Comparison of ENCODE assay signal across 8 cellular contexts in the genomic region with DNA sequence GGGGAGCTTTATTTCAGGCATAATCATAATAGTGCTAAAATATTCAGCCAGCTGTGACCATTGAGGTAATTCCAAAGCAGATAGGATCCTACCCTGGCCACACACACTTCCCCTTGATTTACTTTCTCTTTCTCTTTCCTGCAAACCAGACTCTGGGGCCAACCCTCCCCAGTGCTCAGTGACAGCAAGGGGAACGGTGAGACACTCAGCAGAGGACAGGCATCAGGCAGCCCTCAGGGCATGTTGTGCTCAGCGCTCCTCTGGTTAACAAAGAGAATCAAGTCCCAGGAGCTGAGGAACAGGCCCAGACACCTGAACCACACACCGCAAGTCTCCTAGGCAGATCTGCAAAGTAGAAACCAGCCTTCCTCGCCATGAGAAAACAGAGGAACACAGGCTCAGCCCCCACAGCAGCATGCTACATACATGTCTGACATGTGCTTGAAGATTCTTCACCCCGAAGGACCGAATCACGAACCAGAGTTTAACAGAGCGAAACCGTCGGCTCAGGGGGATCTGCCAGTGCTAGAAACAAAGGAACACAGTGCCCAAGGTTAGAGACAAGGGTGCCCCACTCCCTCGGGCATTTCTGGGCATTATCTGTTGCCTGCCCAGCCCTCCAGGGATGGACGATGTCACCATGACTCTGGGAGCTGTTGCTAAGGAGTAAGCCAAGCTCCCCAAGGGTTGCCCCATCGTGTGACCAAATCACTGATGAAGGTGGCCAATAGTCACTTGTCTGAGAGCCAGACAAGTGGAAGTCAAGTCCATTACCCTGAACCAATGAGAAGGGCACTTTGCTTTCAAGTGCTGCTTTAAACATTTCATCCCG. TPM values are rescaled to one million over a fixed set of nuclear protein-coding genes. Genes with fewer than 3 reads are reported as not detected.
DNase-seq lines count a peak whose midpoint lies in the region; ATAC-seq and TF ChIP-seq lines count a peak whose summit lies in the region.

No MANE protein-coding gene starts in this region.

- H3K36me3 ChIP-seq in BE2C = no peaks in the 10 kb centered on the region

- no peak for TF ChIP-seq CTCF in BE2C (IDR thresholded peaks at IDR 0.05; ENCODE audit: low read depth, low read length)
- TF ChIP-seq CTCF in fibroblast of villous mesenchyme (IDR thresholded peaks at IDR 0.05; ENCODE audit: insufficient read depth, low read depth, low read length) = no peak

- H3K27me3 Mint-ChIP-seq in stimulated activated naive CD8-positive, alpha-beta T cell treated with anti-CD3 and anti-CD28 coated beads, Interleukin-15, amount 100 ng/mL, for 72 hours = peaks cover 6% of the 10 kb centered on the region

- peak; percentile 73 for DNase-seq in BE2C
- peak in 4 of 5 experiments; percentile 20 to 81 (median 32) for DNase-seq in T-helper 2 cell
- peak; percentile 54 for DNase-seq in fibroblast of villous mesenchyme (ENCODE audit: low read depth)
- DNase-seq in stimulated activated naive CD8-positive, alpha-beta T cell treated with anti-CD3 and anti-CD28 coated beads, Interleukin-15, amount 100 ng/mL, for 72 hours = peak; percentile 49 to 71
- no peak for DNase-seq in epidermal melanocyte (ENCODE audit: insufficient read length, low spot score)
- DNase-seq in NCI-H1694 treated with DMSO at 0.1 percent for 48 hours (lab: John Stamatoyannopoulos, UW) = no peak

- H3K4me1 Mint-ChIP-seq in stimulated activated naive CD8-positive, alpha-beta T cell treated with anti-CD3 and anti-CD28 coated beads, Interleukin-15, amount 100 ng/mL, for 72 hours = peaks cover 57% of the 10 kb centered on the region

- ATAC-seq in GM19035 (IDR thresholded peaks at IDR 0.05; ENCODE audit: unreplicated experiment) (peak; percentile 96), HG03139 (IDR thresholded peaks at IDR 0.05; ENCODE audit: unreplicated experiment) (peak; percentile 99)
- ATAC-seq in stimulated activated naive CD8-positive, alpha-beta T cell treated with anti-CD3 and anti-CD28 coated beads, Interleukin-15, amount 100 ng/mL, for 72 hours = peak; percentile 97

- H3K27me3 ChIP-seq in BE2C = no peaks in the 10 kb centered on the region

- H3K4me3 ChIP-seq in BE2C (ENCODE audit: low read depth, low read length) (no peak overlapping the region), fibroblast of villous mesenchyme (ENCODE audit: low read depth, low read length) (no peak overlapping the region)

- H3K27ac Mint-ChIP-seq in stimulated activated naive CD8-positive, alpha-beta T cell treated with anti-CD3 and anti-CD28 coated beads, Interleukin-15, amount 100 ng/mL, for 72 hours = peak overlapping the region; percentile 98 to 99

- H3K4me1 ChIP-seq in BE2C = no peaks in the 10 kb centered on the region

- no peaks in the 10 kb centered on the region for H3K9me3 Mint-ChIP-seq in stimulated activated naive CD8-positive, alpha-beta T cell treated with anti-CD3 and anti-CD28 coated beads, Interleukin-15, amount 100 ng/mL, for 72 hours

- H3K9me3 ChIP-seq in BE2C = no peaks in the 10 kb centered on the region

- peak overlapping the region; percentile 72 to 89 for H3K4me3 Mint-ChIP-seq in stimulated activated naive CD8-positive, alpha-beta T cell treated with anti-CD3 and anti-CD28 coated beads, Interleukin-15, amount 100 ng/mL, for 72 hours

RNA-seq across cellular contexts. Expression of gene HDC, which starts 17.5 kb away (rescaled TPM):
- polyA plus RNA-seq in BE2C (2012; ENCODE audit: insufficient read depth, insufficient read length, low read depth) = not detected
- not detected in 2 replicates for total RNA-seq in fibroblast of villous mesenchyme

Comparison
In these comparisons a context has a peak if more than half of its experiments do, and no peak if none do; other contexts are left out.
1. DNase-seq: peak in BE2C (single experiment), T-helper 2 cell (4 of 5), fibroblast of villous mesenchyme (single experiment) and stimulated activated naive CD8-positive, alpha-beta T cell treated with anti-CD3 and anti-CD28 coated beads, Interleukin-15, amount 100 ng/mL, for 72 hours (2 of 2); none in epidermal melanocyte (single experiment) and NCI-H1694 treated with DMSO at 0.1 percent for 48 hours (single experiment).
2. Peak in every context shown above with its lines, with median percentiles within 50 percentile points of each other: ATAC-seq.